Comparison of ENCODE assay signal across 12 cellular contexts in the genomic region with DNA sequence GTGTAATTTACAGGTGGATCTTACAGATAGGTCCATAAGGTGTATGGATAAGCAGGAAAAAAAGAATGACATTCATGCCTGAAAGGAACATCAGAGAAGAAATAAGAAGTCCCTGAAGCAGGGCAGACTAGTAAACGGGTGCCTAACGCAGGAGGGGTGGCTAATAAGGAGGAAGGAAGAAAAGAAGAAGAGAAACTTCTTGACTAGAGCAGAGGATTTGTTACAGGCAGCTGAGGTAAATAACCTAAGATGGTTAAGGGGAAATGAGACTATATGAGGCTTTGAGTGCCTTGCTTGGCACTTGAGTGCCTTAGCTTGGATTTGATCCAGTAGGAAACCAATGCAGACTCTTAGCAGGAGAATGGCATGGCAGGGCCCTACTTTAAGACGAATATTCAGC.
DNase-seq lines count a peak whose midpoint lies in the region; ATAC-seq and TF ChIP-seq lines count a peak whose summit lies in the region.
"Had no signal": no experiment of that assay in that cellular context is flagged by ENCODE, and none has a peak within 500 bp of the region (broad histone marks: within the 10 kb centered on the region; RNA-seq: fewer than 3 reads in every experiment).

No MANE protein-coding gene starts in this region.

- no peaks in the 10 kb centered on the region for H3K36me3 ChIP-seq in stomach
- H3K36me3 ChIP-seq in mesenchymal stem cell (ENCODE audit: control insufficient read depth in 1 of 2, insufficient read depth in 2 of 2, low read depth in 1 of 2, low read length in 2 of 2): no peaks in the 10 kb centered on the region
- H3K36me3 ChIP-seq: transverse colon had no signal

- DNase-seq in DMS53 (lab: John Stamatoyannopoulos, UW) (peak; percentile 12), DMS53 treated with DMSO at 0.1 percent for 48 hours (lab: John Stamatoyannopoulos, UW; ENCODE audit: unreplicated experiment) (no peak), NCI-H82 treated with DMSO at 0.1 percent for 48 hours (lab: John Stamatoyannopoulos, UW; ENCODE audit: unreplicated experiment) (peak; percentile 10), superior temporal gyrus (ENCODE audit: extremely low spot score) (peak; percentile 29), stomach (no peak), NCI-H345 (lab: John Stamatoyannopoulos, UW) (no peak), mesenchymal stem cell (no peak)
- DNase-seq: 8988T; activated CD4-positive, alpha-beta T cell treated with anti-CD3 and anti-CD28 coated beads for 36 hours; NCI-H187; transverse colon had no signal

- TF ChIP-seq EP300 in stomach (IDR thresholded peaks at IDR 0.05): no peak

- no peaks in the 10 kb centered on the region for H3K79me1 ChIP-seq in mesenchymal stem cell (replicated peaks; ENCODE audit: low read length, poor library complexity, severe bottlenecking)

- H4K91ac ChIP-seq in mesenchymal stem cell (ENCODE audit: low read length): no peak overlapping the region

- no peak overlapping the region for H2AK5ac ChIP-seq in mesenchymal stem cell (ENCODE audit: low read length, severe bottlenecking)

- TF ChIP-seq CTCF in stomach (IDR thresholded peaks at IDR 0.05): no peak

- H2BK5ac ChIP-seq in mesenchymal stem cell (ENCODE audit: low read depth, low read length, poor library complexity, severe bottlenecking): no peak overlapping the region

- H2BK120ac ChIP-seq in mesenchymal stem cell (ENCODE audit: low read depth, low read length): no peak overlapping the region

- intact Hi-C loops in stomach (cut with DNase I; ENCODE audit: low total_unique reads): no loop called here

- no peak overlapping the region for H3K4me3 ChIP-seq in stomach
- H3K4me3 ChIP-seq in mesenchymal stem cell (ENCODE audit: insufficient read depth in 1 of 2, low read depth in 1 of 2, low read length in 2 of 2): no peak overlapping the region
- H3K4me3 ChIP-seq: transverse colon had no signal

- no peak overlapping the region for H2BK12ac ChIP-seq in mesenchymal stem cell (ENCODE audit: low read length in 2 of 2)

- 54 to 67% (median 64%) methylated on average over 3 of the region's 3 CpGs for WGBS in stomach, 5 donors
- WGBS in mesenchymal stem cell: 78% methylated on average over 2 of the region's 3 CpGs

- no peak overlapping the region for H4K8ac ChIP-seq in mesenchymal stem cell (ENCODE audit: low read length)

- no peaks in the 10 kb centered on the region for H3K27me3 ChIP-seq in stomach
- peaks cover 0 to 5% of the 10 kb centered on the region in 2 experiments for H3K27me3 ChIP-seq in mesenchymal stem cell (ENCODE audit: control insufficient read depth in 1 of 2, insufficient read depth in 1 of 2, low read length in 2 of 2)
- H3K27me3 ChIP-seq: transverse colon had no signal

- no peak for TF ChIP-seq POLR2A in stomach (IDR thresholded peaks at IDR 0.05)

- H3K14ac ChIP-seq in mesenchymal stem cell (ENCODE audit: low read length in 2 of 2): no peak overlapping the region

- H3K4me2 ChIP-seq in mesenchymal stem cell (ENCODE audit: low read length, poor library complexity, severe bottlenecking): no peak overlapping the region

- H2BK15ac ChIP-seq in mesenchymal stem cell (ENCODE audit: low read depth, poor library complexity, severe bottlenecking): no peak overlapping the region

- no peak overlapping the region for H3K4ac ChIP-seq in mesenchymal stem cell (ENCODE audit: low read depth in 1 of 2, low read length in 2 of 2)

- no peak overlapping the region for H3K9ac ChIP-seq in mesenchymal stem cell (ENCODE audit: low read length)

- H3K27ac ChIP-seq in stomach: no peak overlapping the region
- H3K27ac ChIP-seq in mesenchymal stem cell (ENCODE audit: low read length, poor library complexity, severe bottlenecking): no peak overlapping the region
- H3K27ac ChIP-seq: transverse colon had no signal

- no peak overlapping the region for H2AFZ ChIP-seq in mesenchymal stem cell (ENCODE audit: low read depth, low read length)

- peak; percentile 98 for ATAC-seq in HG02852 (IDR thresholded peaks at IDR 0.05; ENCODE audit: unreplicated experiment)
- ATAC-seq: activated CD4-positive, alpha-beta T cell treated with anti-CD3 and anti-CD28 coated beads for 36 hours had no signal

- H3K23ac ChIP-seq in mesenchymal stem cell (ENCODE audit: low read length in 2 of 2): no peak overlapping the region

- H3K4me1 ChIP-seq in stomach (no peaks in the 10 kb centered on the region), mesenchymal stem cell (ENCODE audit: control insufficient read depth, insufficient read depth, low read depth, low read length) (peaks cover 1% of the 10 kb centered on the region)
- H3K4me1 ChIP-seq: transverse colon had no signal

- H3K18ac ChIP-seq in mesenchymal stem cell (ENCODE audit: low read depth in 1 of 2, low read length in 2 of 2): no peak overlapping the region

- H3K9me3 ChIP-seq in stomach: no peaks in the 10 kb centered on the region
- no peaks in the 10 kb centered on the region for H3K9me3 ChIP-seq in mesenchymal stem cell (ENCODE audit: control insufficient read depth, low read length)
- H3K9me3 ChIP-seq: transverse colon had no signal

Comparison
In these comparisons a context has a peak if more than half of its experiments do, and no peak if none do; other contexts are left out.
1. DNase-seq: peak in DMS53 (single experiment), NCI-H82 treated with DMSO at 0.1 percent for 48 hours (single experiment) and superior temporal gyrus (single experiment); none in DMS53 treated with DMSO at 0.1 percent for 48 hours (single experiment), stomach (single experiment), NCI-H345 (single experiment) and mesenchymal stem cell (single experiment).